ENCODE assay signal across 9 cellular contexts in the genomic region with DNA sequence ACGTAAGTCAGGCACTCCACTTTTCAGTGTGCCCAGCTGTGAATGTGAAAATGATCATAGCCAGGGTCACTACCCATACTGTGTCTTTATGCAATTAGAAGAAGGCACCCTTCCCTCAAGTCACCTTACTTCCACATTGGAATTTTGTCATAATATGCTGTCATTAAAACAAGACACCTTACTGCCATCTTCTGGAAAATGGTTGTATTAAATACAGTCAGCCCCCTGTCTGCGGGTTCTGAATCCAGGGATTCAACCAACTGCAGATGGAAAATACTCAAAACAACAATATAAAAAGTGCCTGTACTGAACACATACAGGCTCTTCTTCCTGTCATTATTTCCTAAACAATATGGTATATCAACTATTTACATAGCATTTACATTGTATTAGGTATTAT.
DNase-seq lines count a peak whose midpoint lies in the region; ATAC-seq, FAIRE-seq and TF ChIP-seq lines count a peak whose summit lies in the region.
"Had no signal": no experiment of that assay in that cellular context is flagged by ENCODE, and none has a peak within 500 bp of the region (broad histone marks: within the 10 kb centered on the region; RNA-seq: fewer than 3 reads in every experiment).

No MANE protein-coding gene starts in this region.

- H3K36me3 ChIP-seq in smooth muscle cell (ENCODE audit: low read depth) (no peaks in the 10 kb centered on the region), vagina (no peaks in the 10 kb centered on the region)

- H3F3A ChIP-seq in smooth muscle cell (ENCODE audit: low read depth) = no peaks in the 10 kb centered on the region

- H4K20me1 ChIP-seq in smooth muscle cell (ENCODE audit: low read depth) = no peaks in the 10 kb centered on the region

- TF ChIP-seq POLR2A in vagina (IDR thresholded peaks at IDR 0.05) (no peak), H54 (IDR thresholded peaks at IDR 0.05; ENCODE audit: low read depth, low read length) (no peak)

- intact Hi-C loops in vagina (cut with DNase I) = no loop called here

- DNase-seq in DMS 273 (lab: John Stamatoyannopoulos, UW; ENCODE audit: unreplicated experiment) = peak; percentile 14
- DNase-seq in DMS 273 treated with DMSO at 0.1 percent for 48 hours (lab: John Stamatoyannopoulos, UW) = no peak
- peak; percentile 4 for DNase-seq in OCI-M1 (lab: John Stamatoyannopoulos, UW)
- peak; percentile 62 for DNase-seq in fibroblast of mammary gland (ENCODE audit: low read depth)
- no peak for DNase-seq in smooth muscle cell (lab: John Stamatoyannopoulos, UW; ENCODE audit: unreplicated experiment)
- DNase-seq in vagina (ENCODE audit: extremely low spot score in 2 of 2) = no peak
- no peak for DNase-seq in H54 (ENCODE audit: insufficient read length, low spot score)
- DNase-seq: 8988T had no signal

- TF ChIP-seq CTCF in fibroblast of mammary gland (conservative IDR thresholded peaks at IDR 0.05; ENCODE audit: control insufficient read depth, insufficient read depth, low read depth, low read length) = peak; percentile 68
- peak; percentile 43 for TF ChIP-seq CTCF in smooth muscle cell (IDR thresholded peaks at IDR 0.05; ENCODE audit: borderline replicate concordance, insufficient read depth, poor library complexity, severe bottlenecking)
- TF ChIP-seq CTCF in vagina (IDR thresholded peaks at IDR 0.05) = no peak

- ATAC-seq in HG02798 (IDR thresholded peaks at IDR 0.05; ENCODE audit: poor library complexity, unreplicated experiment) = no peak

- peaks cover 86% of the 10 kb centered on the region for H3K27me3 ChIP-seq in smooth muscle cell (ENCODE audit: low read depth)
- peaks cover 6% of the 10 kb centered on the region for H3K27me3 ChIP-seq in vagina

- FAIRE-seq in H54 (lab: Jason Lieb, UNC) = no peak

- no peak overlapping the region for H3K4me2 ChIP-seq in smooth muscle cell

- H3K9me3 ChIP-seq in smooth muscle cell (replicated peaks; ENCODE audit: low read depth) (no peaks in the 10 kb centered on the region), vagina (no peaks in the 10 kb centered on the region)

- no peak overlapping the region for H3K9ac ChIP-seq in smooth muscle cell (ENCODE audit: low read depth)

- H3K4me1 ChIP-seq in smooth muscle cell (ENCODE audit: low read depth) (peaks cover 6% of the 10 kb centered on the region), vagina (peaks cover 15% of the 10 kb centered on the region)

- no peaks in the 10 kb centered on the region for H3K79me2 ChIP-seq in smooth muscle cell (ENCODE audit: low read depth)

- no peak overlapping the region for H3K27ac ChIP-seq in smooth muscle cell (ENCODE audit: low read depth)
- H3K27ac ChIP-seq in vagina = no peak overlapping the region

- WGBS in smooth muscle cell (ENCODE audit: low lambda C conversion rate) = 46% methylated on average over 2 of the region's 2 CpGs

- no peak overlapping the region for H3K4me3 ChIP-seq in fibroblast of mammary gland (ENCODE audit: control insufficient read depth, low read depth, low read length)
- no peak overlapping the region for H3K4me3 ChIP-seq in smooth muscle cell
- no peak overlapping the region for H3K4me3 ChIP-seq in vagina

- no peak overlapping the region for H2AFZ ChIP-seq in smooth muscle cell (ENCODE audit: low read depth)

Comparison
In these comparisons a context has a peak if more than half of its experiments do, and no peak if none do; other contexts are left out.
1. DNase-seq: peak in DMS 273 (single experiment), OCI-M1 (single experiment) and fibroblast of mammary gland (single experiment); none in DMS 273 treated with DMSO at 0.1 percent for 48 hours (single experiment), smooth muscle cell (single experiment), vagina (0 of 2) and H54 (single experiment).
2. CTCF ChIP-seq: peak in fibroblast of mammary gland (single experiment) and smooth muscle cell (single experiment); none in vagina (0 of 3).